1 cellular context compared by ENCODE assay signal in the genomic region with DNA sequence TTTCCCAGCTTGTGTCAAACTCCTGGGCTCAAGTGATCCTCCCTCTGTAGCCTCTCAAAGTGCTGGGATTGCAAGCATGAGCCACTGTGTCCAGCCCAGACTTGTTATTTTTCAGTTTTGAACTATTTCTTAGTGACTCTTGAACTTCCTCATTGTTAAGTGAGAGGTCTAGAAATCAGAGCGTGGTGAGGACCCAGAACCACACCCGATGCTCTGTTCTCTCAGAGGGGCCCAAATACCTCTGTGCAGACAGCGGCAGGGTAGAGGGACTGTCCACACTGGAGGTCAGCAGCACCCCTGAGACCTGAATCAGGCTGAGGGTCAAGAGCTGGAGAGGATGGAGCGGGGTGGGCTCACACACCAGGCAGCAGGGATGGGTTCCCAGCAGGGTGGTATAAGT.
TF ChIP-seq lines count a peak whose summit lies in the region.

No MANE protein-coding gene starts in this region.

TF ChIP-seq in H1, 55 proteins besides CTCF, POLR2A, EP300 and RAD21:
- TF ChIP-seq BRCA1 (IDR thresholded peaks at IDR 0.05; ENCODE audit: low read depth, low read length) (no peak), YY1 (IDR thresholded peaks at IDR 0.05; ENCODE audit: low read depth, low read length) (no peak), KDM5A (IDR thresholded peaks at IDR 0.05; ENCODE audit: low read length) (no peak), FOSL1 (IDR thresholded peaks at IDR 0.05; ENCODE audit: insufficient read depth, low read depth, low read length) (no peak), EZH2 (IDR thresholded peaks at IDR 0.05; ENCODE audit: low read depth, low read length, severe bottlenecking) (no peak), TCF12 (IDR thresholded peaks at IDR 0.05; ENCODE audit: low read depth, low read length) (no peak), PHF8 (conservative IDR thresholded peaks at IDR 0.05; ENCODE audit: low read depth, low read length) (no peak), TBP (IDR thresholded peaks at IDR 0.05; ENCODE audit: low read depth, low read length) (no peak), TAF7 (optimal IDR thresholded peaks at IDR 0.05; ENCODE audit: borderline replicate concordance, low read depth, low read length) (no peak), POU5F1 (IDR thresholded peaks at IDR 0.05; ENCODE audit: low read depth, low read length) (no peak), RNF2 (IDR thresholded peaks at IDR 0.05; ENCODE audit: borderline replicate concordance, low read depth, low read length, missing control alignments, poor library complexity, severe bottlenecking) (no peak), KDM4A (IDR thresholded peaks at IDR 0.05; ENCODE audit: low read depth, low read length, severe bottlenecking) (no peak), SIX5 (IDR thresholded peaks at IDR 0.05; ENCODE audit: low read depth, low read length) (no peak), BACH1 (IDR thresholded peaks at IDR 0.05; ENCODE audit: low read length) (no peak)
- TF ChIP-seq, protein P1, sequence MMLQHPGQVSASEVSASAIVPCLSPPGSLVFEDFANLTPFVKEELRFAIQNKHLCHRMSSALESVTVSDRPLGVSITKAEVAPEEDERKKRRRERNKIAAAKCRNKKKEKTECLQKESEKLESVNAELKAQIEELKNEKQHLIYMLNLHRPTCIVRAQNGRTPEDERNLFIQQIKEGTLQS (IDR thresholded peaks at IDR 0.05; ENCODE audit: insufficient read depth, low read depth, low read length): no peak
- TF ChIP-seq, protein P2, sequence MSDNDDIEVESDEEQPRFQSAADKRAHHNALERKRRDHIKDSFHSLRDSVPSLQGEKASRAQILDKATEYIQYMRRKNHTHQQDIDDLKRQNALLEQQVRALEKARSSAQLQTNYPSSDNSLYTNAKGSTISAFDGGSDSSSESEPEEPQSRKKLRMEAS (IDR thresholded peaks at IDR 0.05): no peak
